ENCODE assay signal across 1 cellular context in the genomic region with DNA sequence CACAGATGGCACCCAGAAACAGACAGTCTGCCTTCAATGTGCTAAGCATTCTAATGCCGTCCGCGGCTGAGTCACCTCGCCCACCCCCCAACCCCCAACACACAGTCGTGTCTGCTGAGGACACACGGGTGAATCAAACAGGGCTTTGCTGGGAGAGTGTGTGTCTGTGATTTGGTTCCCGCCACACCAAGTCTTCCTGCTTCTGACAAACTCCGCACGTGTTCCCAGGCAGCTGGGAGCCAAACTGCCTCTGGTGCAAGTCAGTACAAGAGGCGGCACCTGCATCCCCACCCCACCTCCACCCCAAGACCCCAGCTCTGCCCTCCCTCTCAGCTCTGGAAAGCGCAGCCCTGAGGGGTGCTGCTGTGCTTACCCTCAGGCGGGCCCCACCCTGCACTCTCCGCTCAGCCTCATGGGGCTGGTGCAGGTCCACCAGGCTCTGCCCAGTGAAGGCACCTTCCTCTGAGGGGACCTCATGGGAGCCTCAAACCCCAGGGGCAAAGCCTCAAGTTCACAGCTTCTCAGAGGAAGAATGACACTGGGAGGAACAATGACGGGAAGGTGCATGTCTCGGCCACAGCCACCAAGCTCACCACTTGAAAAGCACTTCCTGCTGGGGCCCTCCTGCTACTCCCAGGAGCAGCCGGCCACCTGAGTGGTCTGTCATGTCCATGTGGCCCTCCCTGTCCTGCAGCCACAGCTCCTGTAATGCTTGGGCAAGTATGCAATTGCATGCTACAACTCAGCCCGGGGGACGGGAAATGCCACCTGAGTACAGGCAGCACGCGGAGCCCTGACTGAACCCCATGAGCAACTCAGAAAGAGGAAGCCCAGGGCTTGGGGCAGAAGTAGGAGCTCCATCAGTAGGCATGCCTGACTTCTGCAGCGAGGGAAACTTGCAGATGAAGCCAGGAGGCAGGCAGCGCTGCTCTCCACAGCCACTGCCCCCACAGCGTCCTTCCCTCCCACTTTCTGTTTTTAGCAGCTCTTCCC.
A peak's percentile ranks its signal among the peaks of the same experiment; 100 is the strongest.
TF ChIP-seq lines count a peak whose summit lies in the region.

No MANE protein-coding gene starts in this region.

TF ChIP-seq in IMR-90, 13 proteins besides CTCF, POLR2A, EP300 and RAD21 (continued from another document):
- peak; percentile 73 for TF ChIP-seq FOS (IDR thresholded peaks at IDR 0.05; ENCODE audit: low read depth, low read length)
- TF ChIP-seq, protein P1, sequence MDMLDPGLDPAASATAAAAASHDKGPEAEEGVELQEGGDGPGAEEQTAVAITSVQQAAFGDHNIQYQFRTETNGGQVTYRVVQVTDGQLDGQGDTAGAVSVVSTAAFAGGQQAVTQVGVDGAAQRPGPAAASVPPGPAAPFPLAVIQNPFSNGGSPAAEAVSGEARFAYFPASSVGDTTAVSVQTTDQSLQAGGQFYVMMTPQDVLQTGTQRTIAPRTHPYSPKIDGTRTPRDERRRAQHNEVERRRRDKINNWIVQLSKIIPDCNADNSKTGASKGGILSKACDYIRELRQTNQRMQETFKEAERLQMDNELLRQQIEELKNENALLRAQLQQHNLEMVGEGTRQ (IDR thresholded peaks at IDR 0.05; ENCODE audit: low read depth, low read length) = no peak
- TF ChIP-seq MXI1 (IDR thresholded peaks at IDR 0.05; ENCODE audit: borderline replicate concordance, low read depth, low read length) = no peak
